Comparison of ENCODE assay signal across 24 cellular contexts in genomic region chr18:48111547-48111946, GRCh38.
"Had no signal": no experiment of that assay in that cellular context is flagged by ENCODE, and none has a peak within 500 bp of the region (broad histone marks: within the 10 kb centered on the region; RNA-seq: fewer than 3 reads in every experiment).

No MANE protein-coding gene starts in this region.

- DNase-seq: KBM-7; NCI-H1092; NCI-H1105 treated with DMSO at 0.1 percent for 48 hours; NCI-H1417 treated with DMSO at 0.1 percent for 48 hours; NCI-H146; NCI-H1694 treated with DMSO at 0.1 percent for 48 hours; NCI-H1930; NCI-H2081 treated with DMSO at 0.1 percent for 48 hours; NCI-H2171; NCI-H226; NCI-H446; NCI-H510A; NCI-H524 treated with DMSO at 0.1 percent for 48 hours; NCI-H69; NCI-H774; NK-92 treated with Interleukin-12 subunit alpha and Interleukin-12 subunit beta, amount 100 ng/mL, for 24 hours; OCI-M1; PC-9; Peyer's patch; Right ventricle myocardium superior; SIG-M5 had no signal

- H3K4me1 ChIP-seq: Peyer's patch, SJSA1 had no signal

- H3K36me3 ChIP-seq: Peyer's patch, SJSA1 had no signal

- H3K9me3 ChIP-seq: Peyer's patch, SJSA1 had no signal

- H2AFZ ChIP-seq: PC-9 had no signal

- H3K4me2 ChIP-seq: PC-9 had no signal

- H3K27ac ChIP-seq: HL-60, PC-9, Peyer's patch, SJSA1, SK-N-MC had no signal

- H3K4me3 ChIP-seq: PC-9, Peyer's patch, SJSA1, SK-N-MC had no signal

- H3K27me3 ChIP-seq: Peyer's patch had no signal
